6 cellular contexts compared by ENCODE assay signal in the genomic region with DNA sequence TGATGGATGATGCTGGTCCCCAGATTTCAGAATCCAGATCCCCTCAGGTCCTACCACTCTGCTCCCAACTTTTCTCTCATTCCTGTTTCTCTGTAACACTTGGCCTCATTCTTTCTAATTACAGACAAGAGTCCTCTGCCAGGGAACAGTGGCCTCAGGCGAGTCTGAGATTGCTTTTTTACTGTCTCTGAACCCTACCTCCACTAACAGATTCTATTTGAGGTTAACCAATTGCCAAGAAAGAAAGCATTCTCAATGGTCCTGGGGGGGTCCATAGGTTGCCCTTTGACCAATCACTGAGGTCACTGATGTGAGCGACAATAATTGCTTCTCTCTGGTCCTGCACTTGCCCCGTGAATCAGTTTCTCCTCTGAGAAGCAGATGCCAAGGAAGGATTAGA.
"Had no signal": no experiment of that assay in that cellular context is flagged by ENCODE, and none has a peak within 500 bp of the region (broad histone marks: within the 10 kb centered on the region; RNA-seq: fewer than 3 reads in every experiment).

No MANE protein-coding gene starts in this region.

- ATAC-seq: HepG2, K562 had no signal

- DNase-seq: IMR-90, KBM-7, KG1 had no signal

- H3K27ac ChIP-seq: HL-60 had no signal

- H3K4me3 ChIP-seq: K562 had no signal
